Comparison of ENCODE assay signal across 8 cellular contexts in genomic region chr11:76671236-76671590, GRCh38. TPM values are rescaled to one million over a fixed set of nuclear protein-coding genes. Genes with fewer than 3 reads are reported as not detected.
DNase-seq lines count a peak whose midpoint lies in the region; ATAC-seq and TF ChIP-seq lines count a peak whose summit lies in the region.

No MANE protein-coding gene starts in this region.

- no peak for ATAC-seq in right cardiac atrium
- ATAC-seq in GM19455 (IDR thresholded peaks at IDR 0.05; ENCODE audit: unreplicated experiment) = no peak
- no peak for ATAC-seq in HG03025 (IDR thresholded peaks at IDR 0.05; ENCODE audit: low FRiP score, unreplicated experiment)

- H3K4me1 ChIP-seq in right cardiac atrium (ENCODE audit: control insufficient read depth, insufficient read depth, low read length) = no peaks in the 10 kb centered on the region

- H3K4me3 ChIP-seq in WERI-Rb-1 (ENCODE audit: low read depth, low read length) (peak overlapping the region; percentile 50), right cardiac atrium (ENCODE audit: low read length) (peak overlapping the region; percentile 89), skeletal muscle cell (ENCODE audit: low read depth, low read length) (peak overlapping the region; percentile 52)

- H3K27ac ChIP-seq in WERI-Rb-1 = no peak overlapping the region
- peak overlapping the region; percentile 49 for H3K27ac ChIP-seq in right cardiac atrium (ENCODE audit: low read length)

- intact Hi-C loops in right cardiac atrium (cut with DNase I) = no loop called here

- no peaks in the 10 kb centered on the region for H3K9me3 ChIP-seq in WERI-Rb-1 (ENCODE audit: severe bottlenecking)
- no peaks in the 10 kb centered on the region for H3K9me3 ChIP-seq in right cardiac atrium (ENCODE audit: control insufficient read depth, low read length)

- no peak for TF ChIP-seq CTCF in GM10266 (IDR thresholded peaks at IDR 0.05; ENCODE audit: control insufficient read depth, insufficient read depth, low read depth, missing control alignments)
- no peak for TF ChIP-seq CTCF in WERI-Rb-1 (IDR thresholded peaks at IDR 0.05; ENCODE audit: low read depth, low read length)

- peak; percentile 49 for DNase-seq in GM10266 (ENCODE audit: extremely low spot score)
- DNase-seq in WERI-Rb-1 = no peak
- DNase-seq in right cardiac atrium = no peak
- no peak for DNase-seq in skeletal muscle cell (ENCODE audit: low read depth)
- DNase-seq in amniotic stem cell (lab: John Stamatoyannopoulos, UW) = no peak
- DNase-seq in HuH-7.5 (ENCODE audit: low spot score) = no peak

- no peaks in the 10 kb centered on the region for H3K27me3 ChIP-seq in WERI-Rb-1 (ENCODE audit: insufficient read depth, low read depth, severe bottlenecking)
- H3K27me3 ChIP-seq in right cardiac atrium (ENCODE audit: control insufficient read depth, insufficient read depth) = no peaks in the 10 kb centered on the region

- 24% methylated on average over 8 of the region's 8 CpGs for WGBS in right cardiac atrium

- H3K36me3 ChIP-seq in WERI-Rb-1 = no peaks in the 10 kb centered on the region

RNA-seq across cellular contexts. Expression of gene LRRC32, which starts 0.7 kb away (rescaled TPM):
- total RNA-seq in right cardiac atrium = 10 to 100 TPM; 27.7 to 49.9 (median 44.9) TPM
- 72.1 TPM for polyA plus RNA-seq in right cardiac atrium
